In the genomic region with DNA sequence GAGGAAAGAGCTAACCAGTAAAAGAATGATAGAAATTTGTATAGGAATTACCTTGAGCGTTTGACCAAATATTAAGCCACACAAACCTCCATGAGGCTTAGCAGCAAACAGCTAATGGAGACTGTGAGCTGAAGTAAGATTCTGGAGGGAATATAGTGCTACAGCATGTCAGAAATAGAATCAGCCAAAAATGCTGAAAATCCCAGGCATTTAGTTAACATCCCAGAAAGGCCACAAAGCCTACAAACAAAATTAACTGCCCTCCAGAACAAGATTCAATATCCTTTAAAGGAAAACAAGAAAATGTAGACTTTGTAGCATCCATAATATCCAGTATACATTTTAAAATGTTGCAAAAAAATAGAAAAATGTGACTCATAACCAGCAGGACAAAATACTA, we compare ENCODE assay signal across 25 cellular contexts.
"Had no signal": no experiment of that assay in that cellular context is flagged by ENCODE, and none has a peak within 500 bp of the region (broad histone marks: within the 10 kb centered on the region; RNA-seq: fewer than 3 reads in every experiment).

No MANE protein-coding gene starts in this region.

- H3K27ac ChIP-seq: brain microvascular endothelial cell, Peyer's patch had no signal

- H3K9me3 ChIP-seq: Peyer's patch had no signal

- H3K36me3 ChIP-seq: brain microvascular endothelial cell, Peyer's patch had no signal

- H3K27me3 ChIP-seq: brain microvascular endothelial cell, Peyer's patch had no signal

- H3K4me3 ChIP-seq: Peyer's patch had no signal

- DNase-seq: activated CD4-positive, alpha-beta T cell treated with anti-CD3 and anti-CD28 coated beads, Interleukin-2, amount 10 ng/mL, durations not matched to agents 24 days and 14 days; activated CD4-positive, alpha-beta T cell treated with anti-CD3 and anti-CD28 coated beads, Interleukin-2, amount 50 U/mL, for 4 hours; activated CD8-positive, alpha-beta T cell treated with anti-CD3 and anti-CD28 coated beads for 36 hours; activated gamma-delta T cell treated with Interleukin-2 at 50 U/mL for 16 hours; activated naive CD4-positive, alpha-beta T cell treated with anti-CD3 and anti-CD28 coated beads for 36 hours; activated T-cell treated with anti-CD3 and anti-CD28 coated beads, Interleukin-2, amount 50 U/mL, for 4 hours; anterior cingulate cortex; brain microvascular endothelial cell; NCI-H1092 treated with DMSO at 0.1 percent for 48 hours; NCI-H1417; NCI-H146; NCI-H187; NCI-H2029 treated with DMSO at 0.1 percent for 48 hours; NCI-H2107; NCI-H2171; NCI-H510A; NCI-H526; NCI-H748 treated with DMSO at 0.1 percent for 48 hours; NK-92 treated with Interleukin-12 subunit alpha and Interleukin-12 subunit beta, amount 100 ng/mL, for 24 hours; PC-3; Peyer's patch; RPMI8226; SIG-M5 had no signal

- ATAC-seq: activated CD8-positive, alpha-beta T cell treated with anti-CD3 and anti-CD28 coated beads for 36 hours; activated naive CD4-positive, alpha-beta T cell treated with anti-CD3 and anti-CD28 coated beads, Interleukin-2, amount 50 U/mL, for 72 hours; activated T-cell treated with anti-CD3 and anti-CD28 coated beads, Interleukin-2, amount 50 U/mL, for 4 hours; PC-3; Right ventricle myocardium inferior had no signal

- H3K4me1 ChIP-seq: Peyer's patch had no signal
